In genomic region chr10:6348091-6348862, GRCh38 we compare ENCODE assay signal across 8 cellular contexts.
DNase-seq lines count a peak whose midpoint lies in the region; ATAC-seq lines count a peak whose summit lies in the region.

No MANE protein-coding gene starts in this region.

- intact Hi-C loops in Right ventricle myocardium inferior (cut with DNase I) = no loop called here

- peak; percentile 47 for DNase-seq in GM03348 (ENCODE audit: low spot score)
- peak; percentile 7 for DNase-seq in H4 (ENCODE audit: low spot score)
- DNase-seq in NCI-H2227 treated with DMSO at 0.1 percent for 48 hours (lab: John Stamatoyannopoulos, UW) = peak; percentile 25
- DNase-seq in activated CD8-positive, alpha-beta memory T cell treated with anti-CD3 and anti-CD28 coated beads, Interleukin-2, amount 50 U/mL, for 4 hours = peak; percentile 81
- peak; percentile 73 for DNase-seq in Right ventricle myocardium inferior (ENCODE audit: missing footprints)
- peak; percentile 68 to 83 (median 77) for DNase-seq in stimulated activated CD4-positive, alpha-beta T cell treated with anti-CD3 and anti-CD28 coated beads, Interleukin-12 subunit alpha, Interleukin-12 subunit beta, amount 100 ng/mL, for 48 hours (ENCODE audit: low read depth in 2 of 3, low spot score in 1 of 3)
- no peak for DNase-seq in NCI-H524 treated with DMSO at 0.1 percent for 48 hours (lab: John Stamatoyannopoulos, UW)
- no peak for DNase-seq in ecto neural progenitor cell (ENCODE audit: low spot score)

- peak; percentile 46 for ATAC-seq in Right ventricle myocardium inferior

Comparison
In these comparisons a context has a peak if more than half of its experiments do, and no peak if none do; other contexts are left out.
1. DNase-seq: peak in GM03348 (single experiment), H4 (single experiment), NCI-H2227 treated with DMSO at 0.1 percent for 48 hours (single experiment), activated CD8-positive, alpha-beta memory T cell treated with anti-CD3 and anti-CD28 coated beads, Interleukin-2, amount 50 U/mL, for 4 hours (single experiment), Right ventricle myocardium inferior (single experiment) and stimulated activated CD4-positive, alpha-beta T cell treated with anti-CD3 and anti-CD28 coated beads, Interleukin-12 subunit alpha, Interleukin-12 subunit beta, amount 100 ng/mL, for 48 hours (3 of 3); none in NCI-H524 treated with DMSO at 0.1 percent for 48 hours (single experiment) and ecto neural progenitor cell (single experiment).